In genomic region chr13:101303512-101303911, GRCh38 we compare ENCODE assay signal across 2 cellular contexts.
TF ChIP-seq lines count a peak whose summit lies in the region.

No MANE protein-coding gene starts in this region.

TF ChIP-seq in SK-N-SH, 30 proteins besides CTCF, POLR2A, EP300 and RAD21 (continued from another document):
- TF ChIP-seq, protein P1, sequence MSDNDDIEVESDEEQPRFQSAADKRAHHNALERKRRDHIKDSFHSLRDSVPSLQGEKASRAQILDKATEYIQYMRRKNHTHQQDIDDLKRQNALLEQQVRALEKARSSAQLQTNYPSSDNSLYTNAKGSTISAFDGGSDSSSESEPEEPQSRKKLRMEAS (IDR thresholded peaks at IDR 0.05; ENCODE audit: low read depth): no peak
- TF ChIP-seq POLR2AphosphoS5 (IDR thresholded peaks at IDR 0.05; ENCODE audit: low read depth, low read length) (no peak), FOXM1 (IDR thresholded peaks at IDR 0.05; ENCODE audit: low read depth) (no peak), RXRA (IDR thresholded peaks at IDR 0.05; ENCODE audit: borderline replicate concordance, low read depth) (no peak), EZH2phosphoT487 (IDR thresholded peaks at IDR 0.05; ENCODE audit: borderline replicate concordance, low read depth) (no peak), ELF1 (IDR thresholded peaks at IDR 0.05) (no peak), FOSL2 (IDR thresholded peaks at IDR 0.05; ENCODE audit: borderline replicate concordance, low read depth) (no peak), SIN3A (IDR thresholded peaks at IDR 0.05; ENCODE audit: borderline replicate concordance, low read depth, low read length) (no peak), CHD2 (IDR thresholded peaks at IDR 0.05; ENCODE audit: low read length, partially characterized antibody) (no peak), NRF1 (IDR thresholded peaks at IDR 0.05; ENCODE audit: low read depth, low read length) (no peak), JUND (IDR thresholded peaks at IDR 0.05) (no peak), MXI1 (IDR thresholded peaks at IDR 0.05; ENCODE audit: low read depth, low read length) (no peak), GABPA (IDR thresholded peaks at IDR 0.05; ENCODE audit: low read depth) (no peak), TEAD4 (IDR thresholded peaks at IDR 0.05; ENCODE audit: borderline replicate concordance, insufficient read depth) (no peak), GATA2 (CRISPR knock-in tag; IDR thresholded peaks at IDR 0.05) (no peak), RFX5 (IDR thresholded peaks at IDR 0.05; ENCODE audit: low read length) (no peak)
- TF ChIP-seq, protein P2, sequence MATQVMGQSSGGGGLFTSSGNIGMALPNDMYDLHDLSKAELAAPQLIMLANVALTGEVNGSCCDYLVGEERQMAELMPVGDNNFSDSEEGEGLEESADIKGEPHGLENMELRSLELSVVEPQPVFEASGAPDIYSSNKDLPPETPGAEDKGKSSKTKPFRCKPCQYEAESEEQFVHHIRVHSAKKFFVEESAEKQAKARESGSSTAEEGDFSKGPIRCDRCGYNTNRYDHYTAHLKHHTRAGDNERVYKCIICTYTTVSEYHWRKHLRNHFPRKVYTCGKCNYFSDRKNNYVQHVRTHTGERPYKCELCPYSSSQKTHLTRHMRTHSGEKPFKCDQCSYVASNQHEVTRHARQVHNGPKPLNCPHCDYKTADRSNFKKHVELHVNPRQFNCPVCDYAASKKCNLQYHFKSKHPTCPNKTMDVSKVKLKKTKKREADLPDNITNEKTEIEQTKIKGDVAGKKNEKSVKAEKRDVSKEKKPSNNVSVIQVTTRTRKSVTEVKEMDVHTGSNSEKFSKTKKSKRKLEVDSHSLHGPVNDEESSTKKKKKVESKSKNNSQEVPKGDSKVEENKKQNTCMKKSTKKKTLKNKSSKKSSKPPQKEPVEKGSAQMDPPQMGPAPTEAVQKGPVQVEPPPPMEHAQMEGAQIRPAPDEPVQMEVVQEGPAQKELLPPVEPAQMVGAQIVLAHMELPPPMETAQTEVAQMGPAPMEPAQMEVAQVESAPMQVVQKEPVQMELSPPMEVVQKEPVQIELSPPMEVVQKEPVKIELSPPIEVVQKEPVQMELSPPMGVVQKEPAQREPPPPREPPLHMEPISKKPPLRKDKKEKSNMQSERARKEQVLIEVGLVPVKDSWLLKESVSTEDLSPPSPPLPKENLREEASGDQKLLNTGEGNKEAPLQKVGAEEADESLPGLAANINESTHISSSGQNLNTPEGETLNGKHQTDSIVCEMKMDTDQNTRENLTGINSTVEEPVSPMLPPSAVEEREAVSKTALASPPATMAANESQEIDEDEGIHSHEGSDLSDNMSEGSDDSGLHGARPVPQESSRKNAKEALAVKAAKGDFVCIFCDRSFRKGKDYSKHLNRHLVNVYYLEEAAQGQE (IDR thresholded peaks at IDR 0.05; ENCODE audit: low read depth, low read length): no peak

TF ChIP-seq in SK-N-SH treated with all-trans-retinoic acid at 6 μM for 48 hours, 23 proteins besides CTCF, POLR2A, EP300 and RAD21 (continued from another document):
- TF ChIP-seq ARNTL (CRISPR knock-in tag; IDR thresholded peaks at IDR 0.05; ENCODE audit: borderline replicate concordance, low read depth) (no peak), ZFP3 (CRISPR knock-in tag; IDR thresholded peaks at IDR 0.05) (no peak), TCF4 (CRISPR knock-in tag; IDR thresholded peaks at IDR 0.05; ENCODE audit: borderline replicate concordance) (no peak), ZNF565 (CRISPR knock-in tag; conservative IDR thresholded peaks at IDR 0.05; ENCODE audit: low read depth) (no peak), ISL1 (CRISPR knock-in tag; IDR thresholded peaks at IDR 0.05) (no peak), BACH2 (CRISPR knock-in tag; IDR thresholded peaks at IDR 0.05; ENCODE audit: borderline replicate concordance) (no peak), ZNF70 (CRISPR knock-in tag; IDR thresholded peaks at IDR 0.05) (no peak), ZFP30 (CRISPR knock-in tag; IDR thresholded peaks at IDR 0.05) (no peak), TSHZ2 (CRISPR knock-in tag; IDR thresholded peaks at IDR 0.05) (no peak), ZC3H10 (CRISPR knock-in tag; IDR thresholded peaks at IDR 0.05) (no peak), POU6F1 (CRISPR knock-in tag; IDR thresholded peaks at IDR 0.05; ENCODE audit: borderline replicate concordance, low read depth) (no peak)
